30 cellular contexts compared by ENCODE assay signal in genomic region chr18:36152781-36153180, GRCh38. TPM values are rescaled to one million over a fixed set of nuclear protein-coding genes. Genes with fewer than 3 reads are reported as not detected.
DNase-seq lines count a peak whose midpoint lies in the region; ATAC-seq and TF ChIP-seq lines count a peak whose summit lies in the region.
"Had no signal": no experiment of that assay in that cellular context is flagged by ENCODE, and none has a peak within 500 bp of the region (broad histone marks: within the 10 kb centered on the region; RNA-seq: fewer than 3 reads in every experiment).

No MANE protein-coding gene starts in this region.

- H3K79me2 ChIP-seq in osteoblast (ENCODE audit: insufficient read depth, low read length) (no peaks in the 10 kb centered on the region), H9 (ENCODE audit: insufficient read depth, low read length) (no peaks in the 10 kb centered on the region)

- ATAC-seq in stimulated activated naive CD8-positive, alpha-beta T cell treated with anti-CD3 and anti-CD28 coated beads, Interleukin-15, amount 100 ng/mL, for 72 hours, result no peak
- no peak for ATAC-seq in stimulated activated naive CD8-positive, alpha-beta T cell treated with anti-CD3 and anti-CD28 coated beads, Interleukin-15, Interleukin-2, amounts not matched to agents 100 U/mL and 50 U/mL, for 24 hours
- ATAC-seq: activated T-cell treated with anti-CD3 and anti-CD28 coated beads, Interleukin-2, amount 50 U/mL, for 72 hours; gastroesophageal sphincter; GM23338; stimulated activated naive B cell treated with anti-CD40 and anti-IgM and Interleukin-4, amounts not matched to agents 10 μg/mL and 1 μg/mL and 100 μg/mL, for 72 hours had no signal

- no peak overlapping the region for H2BK12ac ChIP-seq in H9 (ENCODE audit: insufficient read length, low read depth, low read length)

- no peak overlapping the region for H2BK120ac ChIP-seq in H9 (ENCODE audit: low read depth, low read length, poor library complexity, severe bottlenecking)

- H3K9me3 Mint-ChIP-seq in stimulated activated naive CD8-positive, alpha-beta T cell treated with anti-CD3 and anti-CD28 coated beads, Interleukin-15, amount 100 ng/mL, for 72 hours, result no peaks in the 10 kb centered on the region
- H3K9me3 Mint-ChIP-seq in dendritic cell treated with granulocyte-macrophage colony-stimulating factor and Interleukin-4, amounts not matched to agents 40 ng/mL and 50 ng/mL, for 4 days, result no peaks in the 10 kb centered on the region
- H3K9me3 Mint-ChIP-seq in H9, result no peaks in the 10 kb centered on the region
- H3K9me3 Mint-ChIP-seq: activated B cell treated with CpG ODN at 0.5 μM for 24 hours; activated T-cell treated with anti-CD3 and anti-CD28 coated beads, Interleukin-2, amount 50 U/mL, for 72 hours; GM23338; immature natural killer cell; naive B cell; stimulated activated naive B cell treated with anti-CD40 and anti-IgM and Interleukin-4, amounts not matched to agents 10 μg/mL and 1 μg/mL and 100 μg/mL, for 72 hours had no signal

- H3K4me1 ChIP-seq in osteoblast (ENCODE audit: insufficient read depth, low read length) (peaks cover 50% of the 10 kb centered on the region), H9 (ENCODE audit: insufficient read depth, low read length) (no peaks in the 10 kb centered on the region)
- H3K4me1 ChIP-seq: A549, colonic mucosa, SJCRH30 had no signal

- intact Hi-C loops in dendritic cell treated with granulocyte-macrophage colony-stimulating factor and Interleukin-4, amounts not matched to agents 40 ng/mL and 50 ng/mL, for 4 days (cut with micrococcal nuclease), result no loop called here
- intact Hi-C loops in dorsolateral prefrontal cortex (cut with DNase I), result no loop called here

- no peak overlapping the region for H3K18ac ChIP-seq in H9 (ENCODE audit: insufficient read length, low read depth, low read length)

- H3K4me3 ChIP-seq in osteoblast (ENCODE audit: insufficient read depth, low read length), result peak overlapping the region; percentile 10
- no peak overlapping the region for H3K4me3 ChIP-seq in dorsolateral prefrontal cortex
- H3K4me3 ChIP-seq: A549, BLaER1, colonic mucosa, esophagus muscularis mucosa, gastroesophageal sphincter, GM23338, ovary, SJCRH30 had no signal

- peaks cover 93% of the 10 kb centered on the region for H3K36me3 Mint-ChIP-seq in dendritic cell treated with granulocyte-macrophage colony-stimulating factor and Interleukin-4, amounts not matched to agents 40 ng/mL and 50 ng/mL, for 4 days (ENCODE audit: low read depth)
- peaks cover 46 to 88% (median 87%) of the 10 kb centered on the region in 3 experiments; a peak in 6 of 7 replicates for H3K36me3 Mint-ChIP-seq in H9 (ENCODE audit: insufficient read depth in 1 of 3, low read depth in 3 of 3)

- H3K27me3 ChIP-seq in osteoblast (ENCODE audit: insufficient read depth, low read length) (no peaks in the 10 kb centered on the region), dorsolateral prefrontal cortex (no peaks in the 10 kb centered on the region), H9 (ENCODE audit: insufficient read depth, low read length) (no peaks in the 10 kb centered on the region)
- H3K27me3 ChIP-seq: BLaER1, colonic mucosa, esophagus muscularis mucosa, gastroesophageal sphincter, ovary, SJCRH30 had no signal

- no peak overlapping the region for H3K4ac ChIP-seq in H9 (ENCODE audit: low read depth, low read length)

- H3K27ac ChIP-seq in osteoblast (ENCODE audit: low read depth, low read length) (peak overlapping the region; percentile 98), dorsolateral prefrontal cortex (no peak overlapping the region), H9 (ENCODE audit: insufficient read length, low read depth, low read length) (no peak overlapping the region)
- H3K27ac ChIP-seq: A549, BLaER1, colonic mucosa, esophagus muscularis mucosa, gastroesophageal sphincter, SJCRH30 had no signal

- H3K27ac Mint-ChIP-seq in stimulated activated naive CD8-positive, alpha-beta T cell treated with anti-CD3 and anti-CD28 coated beads, Interleukin-15, amount 100 ng/mL, for 72 hours, result peak overlapping the region; percentile 2 to 8
- peak overlapping the region; percentile 26 for H3K27ac Mint-ChIP-seq in dendritic cell treated with granulocyte-macrophage colony-stimulating factor and Interleukin-4, amounts not matched to agents 40 ng/mL and 50 ng/mL, for 4 days
- H3K27ac Mint-ChIP-seq in H9, result peak overlapping the region in 1 of 3 experiments; percentile 65; a peak in 2 of 7 replicates
- H3K27ac Mint-ChIP-seq: activated B cell treated with CpG ODN at 0.5 μM for 24 hours, GM23338 had no signal

- peaks cover 50% of the 10 kb centered on the region for H3K36me3 ChIP-seq in osteoblast (ENCODE audit: insufficient read depth, low read length)
- H3K36me3 ChIP-seq: ovary had no signal

- H2BK20ac ChIP-seq in H9 (ENCODE audit: low read depth, low read length, poor library complexity, severe bottlenecking), result no peak overlapping the region

- H3K9me3 ChIP-seq in osteoblast (ENCODE audit: low read depth, low read length) (no peaks in the 10 kb centered on the region), H9 (ENCODE audit: control insufficient read depth, low read depth, low read length) (no peaks in the 10 kb centered on the region)
- H3K9me3 ChIP-seq: A549, BLaER1, colonic mucosa, esophagus muscularis mucosa, gastroesophageal sphincter, ovary, SJCRH30 had no signal

- no peak overlapping the region for H3K23ac ChIP-seq in H9 (ENCODE audit: insufficient read length, low read depth, low read length)

- H4K20me1 ChIP-seq in osteoblast (ENCODE audit: insufficient read depth, low read length), result no peaks in the 10 kb centered on the region
- no peaks in the 10 kb centered on the region for H4K20me1 ChIP-seq in H9 (ENCODE audit: control insufficient read depth, insufficient read depth, insufficient read length)

- no peak overlapping the region for H4K5ac ChIP-seq in H9 (ENCODE audit: insufficient read length, low read depth, low read length)

- H3K9ac ChIP-seq in H9 (ENCODE audit: extremely low read depth, insufficient read length, low read length), result no peak overlapping the region
- H3K9ac ChIP-seq: BLaER1 had no signal

- H3K23me2 ChIP-seq in H9 (ENCODE audit: insufficient read length, low read depth, low read length, poor library complexity, severe bottlenecking), result no peaks in the 10 kb centered on the region

- no peak overlapping the region for H3K56ac ChIP-seq in H9 (ENCODE audit: insufficient read length, low read depth, low read length)

- WGBS in H9 (ENCODE audit: extremely low coverage, insufficient read length, low lambda C conversion rate), result no CpG with 5 or more reads among the region's 1 CpG

- H4K91ac ChIP-seq in H9 (ENCODE audit: insufficient read length, low read depth, low read length), result no peak overlapping the region

- peak overlapping the region; percentile 74 for H3K4me2 ChIP-seq in osteoblast (ENCODE audit: insufficient read depth, low read length)
- H3K4me2 ChIP-seq in H9 (ENCODE audit: insufficient read depth, insufficient read length, low read length), result no peak overlapping the region
- H3K4me2 ChIP-seq: A549, BLaER1, GM23338 had no signal

- H2AK5ac ChIP-seq in H9 (ENCODE audit: insufficient read length, low read length), result no peak overlapping the region

- no peak overlapping the region for H2BK15ac ChIP-seq in H9 (ENCODE audit: low read depth, low read length)

- no peak for TF ChIP-seq CTCF in osteoblast (IDR thresholded peaks at IDR 0.05; ENCODE audit: extremely low read depth, low read depth, low read length)
- no peak for TF ChIP-seq CTCF in dorsolateral prefrontal cortex (IDR thresholded peaks at IDR 0.05 in 54 of 56, conservative IDR thresholded peaks at IDR 0.05 in 2 of 56; ENCODE audit: low read depth in 1 of 56, partially characterized antibody in 56 of 56)
- no peak for TF ChIP-seq CTCF in H9 (conservative IDR thresholded peaks at IDR 0.05)

- H3K4me3 Mint-ChIP-seq in stimulated activated naive CD8-positive, alpha-beta T cell treated with anti-CD3 and anti-CD28 coated beads, Interleukin-15, amount 100 ng/mL, for 72 hours, result no peak overlapping the region
- no peak overlapping the region for H3K4me3 Mint-ChIP-seq in dendritic cell treated with granulocyte-macrophage colony-stimulating factor and Interleukin-4, amounts not matched to agents 40 ng/mL and 50 ng/mL, for 4 days
- no peak overlapping the region for H3K4me3 Mint-ChIP-seq in H9
- H3K4me3 Mint-ChIP-seq: activated B cell treated with CpG ODN at 0.5 μM for 24 hours; activated T-cell treated with anti-CD3 and anti-CD28 coated beads, Interleukin-2, amount 50 U/mL, for 72 hours; GM23338; immature natural killer cell; stimulated activated naive B cell treated with anti-CD40 and anti-IgM and Interleukin-4, amounts not matched to agents 10 μg/mL and 1 μg/mL and 100 μg/mL, for 72 hours had no signal

- H3T11ph ChIP-seq in H9 (ENCODE audit: low read length), result no peak overlapping the region

- no peak overlapping the region for H3K14ac ChIP-seq in H9 (ENCODE audit: insufficient read depth, low read length)

- no peaks in the 10 kb centered on the region for H3K79me1 ChIP-seq in H9 (ENCODE audit: insufficient read depth, low read depth, low read length, poor library complexity, severe bottlenecking)

- H2AFZ ChIP-seq in osteoblast (ENCODE audit: low read length) (no peak overlapping the region), H9 (ENCODE audit: low read length) (no peak overlapping the region)
- H2AFZ ChIP-seq: GM23338 had no signal

- peaks cover 21% of the 10 kb centered on the region for H3K4me1 Mint-ChIP-seq in stimulated activated naive CD8-positive, alpha-beta T cell treated with anti-CD3 and anti-CD28 coated beads, Interleukin-15, amount 100 ng/mL, for 72 hours
- peaks cover 21% of the 10 kb centered on the region for H3K4me1 Mint-ChIP-seq in dendritic cell treated with granulocyte-macrophage colony-stimulating factor and Interleukin-4, amounts not matched to agents 40 ng/mL and 50 ng/mL, for 4 days (ENCODE audit: low read depth)
- H3K4me1 Mint-ChIP-seq in H9, result no peaks in the 10 kb centered on the region
- H3K4me1 Mint-ChIP-seq: GM23338 had no signal

- H4K8ac ChIP-seq in H9 (replicated peaks; ENCODE audit: insufficient read length, low read depth, low read length), result no peak overlapping the region

- H3K27me3 Mint-ChIP-seq in stimulated activated naive CD8-positive, alpha-beta T cell treated with anti-CD3 and anti-CD28 coated beads, Interleukin-15, amount 100 ng/mL, for 72 hours, result no peaks in the 10 kb centered on the region
- H3K27me3 Mint-ChIP-seq in dendritic cell treated with granulocyte-macrophage colony-stimulating factor and Interleukin-4, amounts not matched to agents 40 ng/mL and 50 ng/mL, for 4 days, result no peaks in the 10 kb centered on the region
- no peaks in the 10 kb centered on the region for H3K27me3 Mint-ChIP-seq in H9 (ENCODE audit: low read depth)
- H3K27me3 Mint-ChIP-seq: activated B cell treated with CpG ODN at 0.5 μM for 24 hours; naive B cell; stimulated activated naive B cell treated with anti-CD40 and anti-IgM and Interleukin-4, amounts not matched to agents 10 μg/mL and 1 μg/mL and 100 μg/mL, for 72 hours had no signal

- no peak overlapping the region for H2BK5ac ChIP-seq in H9 (ENCODE audit: insufficient read length, low read length)

- no peak for DNase-seq in stimulated activated naive CD8-positive, alpha-beta T cell treated with anti-CD3 and anti-CD28 coated beads, Interleukin-15, amount 100 ng/mL, for 72 hours
- DNase-seq in stimulated activated naive CD8-positive, alpha-beta T cell treated with anti-CD3 and anti-CD28 coated beads, Interleukin-15, Interleukin-2, amounts not matched to agents 100 U/mL and 50 U/mL, for 24 hours, result no peak
- DNase-seq in osteoblast (ENCODE audit: insufficient read length, low spot score, missing footprints), result no peak
- no peak for DNase-seq in dorsolateral prefrontal cortex
- no peak for DNase-seq in H9
- no peak for DNase-seq in NCI-H1048 (lab: John Stamatoyannopoulos, UW)
- DNase-seq in NCI-H187 (lab: John Stamatoyannopoulos, UW), result no peak
- DNase-seq: activated B cell treated with CpG ODN at 0.5 μM for 24 hours; activated CD4-positive, alpha-beta T cell treated with anti-CD3 and anti-CD28 coated beads, Interleukin-2, amount 50 U/mL, for 1 hour; activated naive CD4-positive, alpha-beta T cell treated with Interleukin-2 at 50 U/mL for 16 hours; activated T-cell treated with anti-CD3 and anti-CD28 coated beads, Interleukin-2, amount 50 U/mL, for 72 hours; colonic mucosa; hypothalamus; immature natural killer cell; mesendoderm; naive B cell; NCI-H1105 treated with DMSO at 0.1 percent for 48 hours; NCI-H2029; NCI-H526 treated with DMSO at 0.1 percent for 48 hours; retina; stimulated activated CD4-positive, alpha-beta T cell treated with anti-CD3 and anti-CD28 coated beads, Interleukin-4, amount 100 ng/mL, for 24 hours; stimulated activated naive B cell treated with anti-CD40 and anti-IgM and Interleukin-4, amounts not matched to agents 10 μg/mL and 1 μg/mL and 100 μg/mL, for 72 hours had no signal

RNA-seq across cellular contexts. Expression of gene ELP2, which starts 23.1 kb away (rescaled TPM):
- total RNA-seq in osteoblast (125 and 140 TPM in 2 replicates), dorsolateral prefrontal cortex (100 to 1,000 TPM in 75 of 120 experiments, 10 to 100 TPM in 45; 61.4 to 145 (median 105) TPM), H9 (2021) (129 and 137 TPM in 2 replicates)

RNA-seq across cellular contexts. Expression of gene SLC39A6, which starts 23.6 kb away (rescaled TPM):
- 133 and 144 TPM in 2 replicates for total RNA-seq in osteoblast
- total RNA-seq in dorsolateral prefrontal cortex, result 10 to 100 TPM; 26.2 to 53.3 (median 36.5) TPM
- total RNA-seq in H9 (2021), result 31.8 and 33.9 TPM in 2 replicates

RNA-seq across cellular contexts. Expression of gene MOCOS, which starts 34.5 kb away (rescaled TPM):
- total RNA-seq in osteoblast (14.4 and 19.9 TPM in 2 replicates), dorsolateral prefrontal cortex (1 to 10 TPM in 10 of 120 experiments, under 1 TPM in 109, not detected in 1; 0.13 to 2.5 (median 0.43) TPM), H9 (2021) (5.2 and 6.0 TPM in 2 replicates)
- total RNA-seq: SJCRH30 had no signal
